Comparison of ENCODE assay signal across 1 cellular context in the genomic region with DNA sequence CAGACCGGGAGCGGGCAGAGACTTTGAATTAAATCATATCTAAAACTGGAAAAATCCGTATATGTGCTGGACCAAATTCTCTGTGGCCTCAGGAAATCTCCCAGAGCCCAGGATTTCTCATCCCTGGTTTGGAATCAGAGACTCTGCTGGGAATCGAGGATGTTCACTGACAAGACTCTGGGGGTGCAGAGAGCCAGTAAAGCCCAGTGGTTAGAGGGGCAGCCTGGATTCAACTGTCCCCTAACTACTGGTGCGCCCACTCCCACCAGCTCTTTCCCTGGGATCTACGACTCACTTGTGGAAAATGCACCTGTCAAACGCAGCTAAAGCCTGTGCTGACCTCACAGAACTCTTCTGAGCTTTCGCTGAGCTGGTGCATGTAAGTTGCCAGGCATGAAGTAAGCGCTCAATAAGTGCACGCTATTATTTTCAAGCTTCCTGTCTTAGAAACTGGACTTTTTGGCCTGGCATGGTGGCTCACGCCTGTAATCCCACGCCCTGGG.
TF ChIP-seq lines count a peak whose summit lies in the region.

No MANE protein-coding gene starts in this region.

TF ChIP-seq in WTC11, 78 proteins besides CTCF, POLR2A, EP300 and RAD21:
- no peak for TF ChIP-seq IRF2 (CRISPR knock-in tag; IDR thresholded peaks at IDR 0.05; ENCODE audit: borderline replicate concordance, low read depth)
- TF ChIP-seq, protein P1, sequence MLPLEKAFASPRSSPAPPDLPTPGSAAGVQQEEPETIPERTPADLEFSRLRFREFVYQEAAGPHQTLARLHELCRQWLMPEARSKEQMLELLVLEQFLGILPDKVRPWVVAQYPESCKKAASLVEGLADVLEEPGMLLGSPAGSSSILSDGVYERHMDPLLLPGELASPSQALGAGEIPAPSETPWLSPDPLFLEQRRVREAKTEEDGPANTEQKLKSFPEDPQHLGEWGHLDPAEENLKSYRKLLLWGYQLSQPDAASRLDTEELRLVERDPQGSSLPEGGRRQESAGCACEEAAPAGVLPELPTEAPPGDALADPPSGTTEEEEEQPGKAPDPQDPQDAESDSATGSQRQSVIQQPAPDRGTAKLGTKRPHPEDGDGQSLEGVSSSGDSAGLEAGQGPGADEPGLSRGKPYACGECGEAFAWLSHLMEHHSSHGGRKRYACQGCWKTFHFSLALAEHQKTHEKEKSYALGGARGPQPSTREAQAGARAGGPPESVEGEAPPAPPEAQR (CRISPR knock-in tag; IDR thresholded peaks at IDR 0.05): no peak
- TF ChIP-seq MXD4 (CRISPR knock-in tag; IDR thresholded peaks at IDR 0.05; ENCODE audit: borderline replicate concordance): no peak
- TF ChIP-seq RORB (CRISPR knock-in tag; IDR thresholded peaks at IDR 0.05): no peak
- TF ChIP-seq TEAD1 (CRISPR knock-in tag; IDR thresholded peaks at IDR 0.05): no peak
